In the genomic region with DNA sequence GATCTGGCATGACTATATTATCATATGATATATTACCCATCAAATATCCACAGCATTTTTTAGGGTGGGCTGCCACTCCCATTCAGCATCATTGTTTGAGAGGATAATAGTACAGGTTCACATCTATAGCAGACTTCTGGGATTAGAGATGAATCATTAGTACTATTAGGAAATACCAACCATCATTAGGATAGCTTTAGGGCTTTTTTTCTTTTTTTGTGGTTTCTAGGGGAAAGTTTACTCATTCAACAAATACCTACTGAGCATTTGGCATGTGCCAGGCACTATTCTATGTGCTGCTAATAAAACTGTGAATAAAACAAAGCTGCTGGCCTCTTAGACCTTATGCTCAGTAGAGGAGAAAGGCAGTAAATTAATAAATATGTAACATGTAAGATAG, we compare ENCODE assay signal across 1 cellular context.
TF ChIP-seq lines count a peak whose summit lies in the region.

No MANE protein-coding gene starts in this region.

TF ChIP-seq in GM12878, 131 proteins besides CTCF, POLR2A, EP300 and RAD21 (continued from another document):
- no peak for TF ChIP-seq MYC (IDR thresholded peaks at IDR 0.05; ENCODE audit: insufficient read depth, insufficient read length, insufficient replicate concordance, low read length, severe bottlenecking)
- no peak for TF ChIP-seq CBX5 (IDR thresholded peaks at IDR 0.05; ENCODE audit: low read depth)
- no peak for TF ChIP-seq YBX1 (IDR thresholded peaks at IDR 0.05)
- TF ChIP-seq HDAC6 (IDR thresholded peaks at IDR 0.05; ENCODE audit: unreplicated experiment) = no peak
- no peak for TF ChIP-seq JUND (IDR thresholded peaks at IDR 0.05; ENCODE audit: low read depth, low read length)
- TF ChIP-seq CBFB (IDR thresholded peaks at IDR 0.05; ENCODE audit: low read depth) = no peak
